Comparison of ENCODE assay signal across 24 cellular contexts in the genomic region with DNA sequence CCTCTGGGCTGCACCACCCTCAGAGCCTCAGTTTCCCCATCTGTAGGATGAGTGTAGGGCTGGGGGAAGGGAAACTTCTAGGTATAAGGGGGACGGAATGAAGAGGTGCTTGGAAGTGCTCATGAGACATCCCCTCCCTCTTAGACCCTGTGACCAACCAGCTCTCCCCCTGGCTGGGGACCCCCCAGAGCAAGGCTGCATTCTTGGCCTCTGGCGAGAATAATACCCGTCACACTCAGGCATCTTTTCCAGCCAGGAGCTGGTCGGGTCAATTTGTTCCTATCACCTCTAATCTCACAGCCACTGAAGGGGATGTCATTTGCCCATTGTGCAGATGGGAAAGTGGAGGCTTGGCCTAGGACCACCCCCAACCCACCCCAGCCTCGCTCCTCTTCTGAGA.
DNase-seq lines count a peak whose midpoint lies in the region; ATAC-seq and TF ChIP-seq lines count a peak whose summit lies in the region.
"Had no signal": no experiment of that assay in that cellular context is flagged by ENCODE, and none has a peak within 500 bp of the region (broad histone marks: within the 10 kb centered on the region; RNA-seq: fewer than 3 reads in every experiment).

No MANE protein-coding gene starts in this region.

- intact Hi-C loops in IMR-90 (cut with micrococcal nuclease) (no loop called here), left cardiac atrium (cut with DNase I) (no loop called here), lower lobe of right lung (cut with DNase I) (no loop called here), mammary epithelial cell (cut with micrococcal nuclease) (no loop called here)

- H4K91ac ChIP-seq in IMR-90 (ENCODE audit: insufficient read depth, low read depth, low read length): no peak overlapping the region

- ATAC-seq in IMR-90 (ENCODE audit: low read depth): no peak
- no peak for ATAC-seq in lung (ENCODE audit: insufficient read depth, low FRiP score)
- ATAC-seq in left cardiac atrium: no peak
- no peak for ATAC-seq in lower lobe of right lung
- ATAC-seq: A549 had no signal

- no peaks in the 10 kb centered on the region for H4K20me1 ChIP-seq in IMR-90 (ENCODE audit: insufficient read depth, low read length)
- H4K20me1 ChIP-seq in mammary epithelial cell (ENCODE audit: insufficient read depth, low read length): no peaks in the 10 kb centered on the region

- H3K4me3 ChIP-seq in IMR-90 (ENCODE audit: insufficient read depth, low read depth, low read length) (no peak overlapping the region), lung (no peak overlapping the region), lower lobe of right lung (no peak overlapping the region), mammary epithelial cell (replicated peaks in 1 of 3; ENCODE audit: insufficient read depth in 1 of 3, low read depth in 2 of 3, low read length in 3 of 3) (no peak overlapping the region)
- H3K4me3 ChIP-seq: A549, GM23248, SK-N-MC had no signal

- H2BK120ac ChIP-seq in IMR-90 (ENCODE audit: low read depth, low read length): no peak overlapping the region

- CTCF ChIA-PET in IMR-90 (lab: Yijun Ruan, JAX) (no interaction called here), mammary epithelial cell (lab: Charles Lee; ENCODE audit: low non-redundant PET) (no interaction called here)

- H3K4me3 Mint-ChIP-seq in type B pancreatic cell: no peak overlapping the region
- H3K4me3 Mint-ChIP-seq: CD4-positive, alpha-beta T cell; IgD-negative memory B cell had no signal

- H2AK9ac ChIP-seq in IMR-90 (replicated peaks; ENCODE audit: low read depth, low read length, poor library complexity): peak overlapping the region; percentile 23

- no peak overlapping the region for H4K5ac ChIP-seq in IMR-90 (ENCODE audit: low read depth, low read length)

- POLR2A ChIA-PET in IMR-90 (lab: Charles Lee; ENCODE audit: unreplicated experiment): no interaction called here

- H3K4me1 ChIP-seq in IMR-90 (ENCODE audit: control insufficient read depth, insufficient read depth, low read length) (peaks cover 4% of the 10 kb centered on the region; the same call in 1 of the 2 replicates), lung (ENCODE audit: control insufficient read depth in 2 of 2, insufficient read depth in 2 of 2, low read length in 2 of 2) (no peaks in the 10 kb centered on the region), lower lobe of right lung (no peaks in the 10 kb centered on the region), mammary epithelial cell (ENCODE audit: insufficient read depth, low read length) (no peaks in the 10 kb centered on the region)
- H3K4me1 ChIP-seq: A549 had no signal

- H3K79me2 ChIP-seq in mammary epithelial cell (ENCODE audit: insufficient read depth, low read length): no peaks in the 10 kb centered on the region

- DNase-seq in D341Med (ENCODE audit: low spot score): peak; percentile 3
- DNase-seq in IMR-90: no peak
- DNase-seq in lung (ENCODE audit: low spot score): peak; percentile 13
- DNase-seq in type B pancreatic cell (ENCODE audit: extremely low spot score, unreplicated experiment): peak; percentile 34
- no peak for DNase-seq in left cardiac atrium
- DNase-seq in lower lobe of right lung: no peak
- no peak for DNase-seq in mammary epithelial cell
- DNase-seq: CD4-positive, alpha-beta T cell; COR-L47; DMS 273 treated with DMSO at 0.1 percent for 48 hours; DND-41; GM23248; HCEC 1CT; NCI-H1105; NCI-H146; NCI-H2029; NCI-H524; NCI-H774; NK-92 treated with Interleukin-12 subunit alpha and Interleukin-12 subunit beta, amount 100 ng/mL, for 24 hours; SHP77 treated with DMSO at 0.1 percent for 48 hours had no signal

- TF ChIP-seq POLR2A in IMR-90 (IDR thresholded peaks at IDR 0.05; ENCODE audit: low read depth, low read length): no peak

- H3K27ac ChIP-seq in IMR-90 (ENCODE audit: insufficient read depth, low read length) (no peak overlapping the region), lung (ENCODE audit: low read depth in 1 of 2, low read length in 1 of 2) (no peak overlapping the region), lower lobe of right lung (no peak overlapping the region), mammary epithelial cell (ENCODE audit: insufficient read depth, low read depth, low read length) (no peak overlapping the region)
- H3K27ac ChIP-seq: A549, GM23248, RWPE1, SK-N-MC had no signal

- H2BK5ac ChIP-seq in IMR-90 (ENCODE audit: low read depth, low read length, poor library complexity, severe bottlenecking): no peak overlapping the region

- no peak overlapping the region for H3K18ac ChIP-seq in IMR-90 (ENCODE audit: low read depth, low read length)

- H3K14ac ChIP-seq in IMR-90 (replicated peaks; ENCODE audit: low read depth, low read length): no peak overlapping the region

- H3K9me3 ChIP-seq in IMR-90 (ENCODE audit: control insufficient read depth, insufficient read depth, low read length) (no peaks in the 10 kb centered on the region), lung (ENCODE audit: control insufficient read depth in 2 of 2, insufficient read depth in 1 of 2, low read length in 1 of 2) (no peaks in the 10 kb centered on the region), lower lobe of right lung (no peaks in the 10 kb centered on the region), mammary epithelial cell (replicated peaks; ENCODE audit: insufficient read depth, low read length) (no peaks in the 10 kb centered on the region)
- H3K9me3 ChIP-seq: A549 had no signal

- no peaks in the 10 kb centered on the region for H3K79me1 ChIP-seq in IMR-90 (ENCODE audit: low read depth in 1 of 2, low read length in 2 of 2)

- H3K36me3 ChIP-seq in IMR-90 (ENCODE audit: control insufficient read depth, insufficient read depth, low read length) (no peaks in the 10 kb centered on the region), lung (ENCODE audit: control insufficient read depth in 2 of 2, insufficient read depth in 2 of 2, low read length in 2 of 2) (no peaks in the 10 kb centered on the region), lower lobe of right lung (no peaks in the 10 kb centered on the region), mammary epithelial cell (ENCODE audit: insufficient read depth, low read length) (no peaks in the 10 kb centered on the region)

- H2BK15ac ChIP-seq in IMR-90 (ENCODE audit: low read depth, low read length): no peak overlapping the region

- H3K9me3 Mint-ChIP-seq in type B pancreatic cell: no peaks in the 10 kb centered on the region
- H3K9me3 Mint-ChIP-seq: CD4-positive, alpha-beta T cell; IgD-negative memory B cell had no signal

- H3K27me3 Mint-ChIP-seq in type B pancreatic cell: no peaks in the 10 kb centered on the region
- H3K27me3 Mint-ChIP-seq: IgD-negative memory B cell had no signal

- in situ Hi-C loops in IMR-90 (cut with MboI; ENCODE audit: low sequenced_read_pairs) (no loop called here), mammary epithelial cell (cut with MboI; ENCODE audit: low sequenced_read_pairs in 2 of 2) (no loop called here)

- TF ChIP-seq CTCF in IMR-90 (conservative IDR thresholded peaks at IDR 0.05; ENCODE audit: low read depth, low read length) (no peak), lung (IDR thresholded peaks at IDR 0.05; ENCODE audit: control extremely low read depth, extremely low read depth) (no peak), type B pancreatic cell (conservative IDR thresholded peaks at IDR 0.05) (no peak), lower lobe of right lung (IDR thresholded peaks at IDR 0.05) (no peak), mammary epithelial cell (conservative IDR thresholded peaks at IDR 0.05 in 1 of 2, IDR thresholded peaks at IDR 0.05 in 1 of 2; ENCODE audit: extremely low read depth in 1 of 2, insufficient read depth in 1 of 2, low read depth in 1 of 2, low read length in 2 of 2) (no peak)

- no peak overlapping the region for H3K27ac Mint-ChIP-seq in type B pancreatic cell
- H3K27ac Mint-ChIP-seq: CD4-positive, alpha-beta T cell; IgD-negative memory B cell had no signal

- H2AFZ ChIP-seq in IMR-90 (replicated peaks; ENCODE audit: low read length, poor library complexity): no peak overlapping the region
- no peak overlapping the region for H2AFZ ChIP-seq in mammary epithelial cell (ENCODE audit: low read depth, low read length)
- H2AFZ ChIP-seq: GM23248 had no signal

- WGBS in IMR-90 (ENCODE audit: extremely low coverage in 2 of 2, insufficient read length in 1 of 2), 2 experiments: no CpG with 5 or more reads among the region's 5 CpGs
- WGBS in lung, 2 donors: 87 to 89% methylated on average over 5 of the region's 5 CpGs
- WGBS in mammary epithelial cell (ENCODE audit: low coverage, missing lambda C conversion rate): 98% methylated on average over 5 of the region's 5 CpGs

- H3K23ac ChIP-seq in IMR-90 (ENCODE audit: low read depth, low read length): no peak overlapping the region

- TF ChIP-seq RAD21 in IMR-90 (IDR thresholded peaks at IDR 0.05; ENCODE audit: low read length): no peak

- H2BK20ac ChIP-seq in IMR-90 (ENCODE audit: low read depth, low read length): no peak overlapping the region

- peaks cover 31% of the 10 kb centered on the region for H3K4me1 Mint-ChIP-seq in type B pancreatic cell (ENCODE audit: unreplicated experiment)

- no peaks in the 10 kb centered on the region for H3K36me3 Mint-ChIP-seq in type B pancreatic cell
- H3K36me3 Mint-ChIP-seq: IgD-negative memory B cell had no signal

- H3K4ac ChIP-seq in IMR-90 (ENCODE audit: low read depth, low read length): no peak overlapping the region

- no peak overlapping the region for H2AK5ac ChIP-seq in IMR-90 (ENCODE audit: low read depth, low read length)

- H4K8ac ChIP-seq in IMR-90 (ENCODE audit: low read depth in 2 of 2, low read length in 2 of 2): no peak overlapping the region

- no TSS peak for BruUV-seq in IMR-90 (replicated peaks; lab: Mats Ljungman, UMichigan)
- no TSS peak for BruUV-seq in mammary epithelial cell (replicated peaks; lab: Mats Ljungman, UMichigan)

- H3K27me3 ChIP-seq in IMR-90 (ENCODE audit: control insufficient read depth, insufficient read depth, low read length): no peaks in the 10 kb centered on the region
- no peaks in the 10 kb centered on the region for H3K27me3 ChIP-seq in lung (ENCODE audit: control insufficient read depth, insufficient read depth)
- peaks cover 5% of the 10 kb centered on the region for H3K27me3 ChIP-seq in lower lobe of right lung (ENCODE audit: low read depth)
- no peaks in the 10 kb centered on the region for H3K27me3 ChIP-seq in mammary epithelial cell (ENCODE audit: insufficient read depth, low read length)

- dilution Hi-C loops in IMR-90 (cut with HindIII; ENCODE audit: low sequenced_read_pairs, unreplicated experiment): no loop called here
- dilution Hi-C loops in mammary epithelial cell (cut with HindIII; ENCODE audit: low sequenced_read_pairs): no loop called here

- H3K56ac ChIP-seq in IMR-90 (ENCODE audit: extremely low read depth, insufficient read depth, low read length): no peak overlapping the region

- H3K9me1 ChIP-seq in IMR-90 (ENCODE audit: insufficient read depth, low read length): no peaks in the 10 kb centered on the region

- H3K4me2 ChIP-seq in IMR-90 (ENCODE audit: low read depth, low read length) (no peak overlapping the region), mammary epithelial cell (ENCODE audit: insufficient read depth, low read depth, low read length) (no peak overlapping the region)
- H3K4me2 ChIP-seq: A549 had no signal

- H3K9ac ChIP-seq in IMR-90 (ENCODE audit: low read depth, low read length) (no peak overlapping the region), mammary epithelial cell (ENCODE audit: insufficient read depth, low read length) (no peak overlapping the region)
- H3K9ac ChIP-seq: GM23248 had no signal

TF ChIP-seq in IMR-90, 13 proteins besides CTCF, POLR2A, EP300 and RAD21 (continues in another document):
- TF ChIP-seq BHLHE40 (IDR thresholded peaks at IDR 0.05; ENCODE audit: low read depth, low read length): no peak

Comparison
In these comparisons a context has a peak if more than half of its experiments do, and no peak if none do; other contexts are left out.
1. DNase-seq: peak in D341Med (single experiment), lung (single experiment) and type B pancreatic cell (single experiment); none in IMR-90 (single experiment), left cardiac atrium (single experiment), lower lobe of right lung (single experiment) and mammary epithelial cell (single experiment).